Comparison of ENCODE assay signal across 18 cellular contexts in the genomic region with DNA sequence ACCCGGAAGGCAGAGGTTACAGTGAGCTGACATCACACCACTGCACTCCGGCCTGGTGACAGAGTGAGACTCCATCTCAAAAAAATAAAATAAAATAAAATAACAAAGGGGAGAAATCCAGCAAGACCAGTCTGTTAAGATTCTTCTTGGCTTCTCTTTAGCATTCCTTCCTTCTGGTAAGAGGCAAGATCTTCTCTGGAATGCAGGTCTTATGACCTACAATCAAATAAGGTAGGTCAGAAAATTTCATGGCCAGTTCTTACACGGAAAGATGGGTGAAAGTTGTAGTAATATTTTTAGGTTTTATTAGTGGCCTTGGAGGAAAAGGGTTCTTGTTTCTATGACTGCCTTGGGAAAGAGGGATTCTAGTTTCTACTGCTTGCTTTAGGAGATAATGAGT.
"Had no signal": no experiment of that assay in that cellular context is flagged by ENCODE, and none has a peak within 500 bp of the region (broad histone marks: within the 10 kb centered on the region; RNA-seq: fewer than 3 reads in every experiment).

No MANE protein-coding gene starts in this region.

- H3K9me3 ChIP-seq: colonic mucosa, neutrophil had no signal

- H3K27ac Mint-ChIP-seq: activated CD4-positive, alpha-beta T cell treated with anti-CD3 and anti-CD28 coated beads, Interleukin-2, amount 10 ng/mL, durations not matched to agents 24 days and 14 days; activated CD8-positive, alpha-beta T cell treated with anti-CD3 and anti-CD28 coated beads, Interleukin-2, amount 10 ng/mL, durations not matched to agents 7 days and 5 days; activated naive CD8-positive, alpha-beta T cell; natural killer cell; stimulated activated effector memory CD8-positive, alpha-beta T cell treated with anti-CD3 and anti-CD28 coated beads, Interleukin-12 subunit alpha, Interleukin-12 subunit beta, amount 100 ng/mL, for 72 hours; T-helper 17 cell had no signal

- H3K4me3 ChIP-seq: colonic mucosa had no signal

- DNase-seq: activated CD4-positive, alpha-beta T cell treated with anti-CD3 and anti-CD28 coated beads, Interleukin-2, amount 10 ng/mL, durations not matched to agents 24 days and 14 days; activated CD4-positive, CD25-positive, alpha-beta regulatory T cell; activated CD8-positive, alpha-beta memory T cell treated with anti-CD3 and anti-CD28 coated beads, Interleukin-2, amount 50 U/mL, for 4 hours; activated CD8-positive, alpha-beta T cell treated with anti-CD3 and anti-CD28 coated beads, Interleukin-2, amount 10 ng/mL, durations not matched to agents 7 days and 5 days; activated gamma-delta T cell treated with Interleukin-2 at 50 U/mL for 16 hours; activated T-cell treated with anti-CD3 and anti-CD28 coated beads, Interleukin-2, amount 50 U/mL, for 48 hours; amniotic stem cell; central memory CD4-positive, alpha-beta T cell; colonic mucosa; foreskin fibroblast; glutamatergic neuron; natural killer cell; retina; T-helper 17 cell had no signal

- H3K27me3 ChIP-seq: colonic mucosa, neutrophil had no signal

- H3K36me3 ChIP-seq: colonic mucosa, neutrophil had no signal

- H3K4me3 Mint-ChIP-seq: activated CD4-positive, alpha-beta T cell treated with anti-CD3 and anti-CD28 coated beads, Interleukin-2, amount 10 ng/mL, durations not matched to agents 24 days and 14 days; activated CD8-positive, alpha-beta T cell treated with anti-CD3 and anti-CD28 coated beads, Interleukin-2, amount 10 ng/mL, durations not matched to agents 7 days and 5 days; activated naive CD8-positive, alpha-beta T cell; natural killer cell; stimulated activated effector memory CD8-positive, alpha-beta T cell treated with anti-CD3 and anti-CD28 coated beads, Interleukin-12 subunit alpha, Interleukin-12 subunit beta, amount 100 ng/mL, for 72 hours; T-helper 17 cell had no signal

- H3K36me3 Mint-ChIP-seq: activated naive CD8-positive, alpha-beta T cell; natural killer cell; stimulated activated effector memory CD8-positive, alpha-beta T cell treated with anti-CD3 and anti-CD28 coated beads, Interleukin-12 subunit alpha, Interleukin-12 subunit beta, amount 100 ng/mL, for 72 hours had no signal

- H3K4me1 Mint-ChIP-seq: activated CD4-positive, alpha-beta T cell treated with anti-CD3 and anti-CD28 coated beads, Interleukin-2, amount 10 ng/mL, durations not matched to agents 24 days and 14 days; natural killer cell; stimulated activated effector memory CD8-positive, alpha-beta T cell treated with anti-CD3 and anti-CD28 coated beads, Interleukin-12 subunit alpha, Interleukin-12 subunit beta, amount 100 ng/mL, for 72 hours; T-helper 17 cell had no signal

- H3K27ac ChIP-seq: colonic mucosa, neutrophil had no signal

- H3K4me1 ChIP-seq: colonic mucosa had no signal

- H3K27me3 Mint-ChIP-seq: activated CD4-positive, alpha-beta T cell treated with anti-CD3 and anti-CD28 coated beads, Interleukin-2, amount 10 ng/mL, durations not matched to agents 24 days and 14 days; activated naive CD8-positive, alpha-beta T cell; T-helper 17 cell had no signal

- ATAC-seq: activated CD8-positive, alpha-beta T cell treated with anti-CD3 and anti-CD28 coated beads, Interleukin-2, amount 10 ng/mL, durations not matched to agents 7 days and 5 days; left lobe of liver; natural killer cell; stimulated activated effector memory CD8-positive, alpha-beta T cell treated with anti-CD3 and anti-CD28 coated beads, Interleukin-12 subunit alpha, Interleukin-12 subunit beta, amount 100 ng/mL, for 72 hours; T-helper 17 cell had no signal
